In genomic region chr13:73757471-73758233, GRCh38 we compare ENCODE assay signal across 27 cellular contexts.
DNase-seq lines count a peak whose midpoint lies in the region; ATAC-seq, FAIRE-seq and TF ChIP-seq lines count a peak whose summit lies in the region.
"Had no signal": no experiment of that assay in that cellular context is flagged by ENCODE, and none has a peak within 500 bp of the region (broad histone marks: within the 10 kb centered on the region; RNA-seq: fewer than 3 reads in every experiment).

No MANE protein-coding gene starts in this region.

- TF ChIP-seq EP300 in esophagus muscularis mucosa (IDR thresholded peaks at IDR 0.05) = no peak

- H3K4me1 Mint-ChIP-seq in activated T-cell treated with anti-CD3 and anti-CD28 coated beads, Interleukin-2, amount 50 U/mL, for 4 hours (ENCODE audit: low read depth) = peaks cover 55% of the 10 kb centered on the region
- H3K4me1 Mint-ChIP-seq in IgD-negative memory B cell = peaks cover 15 to 24% (median 19%) of the 10 kb centered on the region in 3 donors
- H3K4me1 Mint-ChIP-seq in stimulated activated effector memory CD8-positive, alpha-beta T cell treated with anti-CD3 and anti-CD28 coated beads, Interleukin-12 subunit alpha, Interleukin-12 subunit beta, amount 100 ng/mL, for 72 hours = peaks cover 35% of the 10 kb centered on the region

- peaks cover 0 to 46% (median 35%) of the 10 kb centered on the region in 4 donors for H3K4me1 ChIP-seq in esophagus muscularis mucosa

- no peaks in the 10 kb centered on the region for H3K27me3 ChIP-seq in esophagus muscularis mucosa
- H3K27me3 ChIP-seq: brain microvascular endothelial cell had no signal

- H3K27ac Mint-ChIP-seq in IgD-negative memory B cell = peak overlapping the region in 2 of 3 donors; percentile 41 to 76
- H3K27ac Mint-ChIP-seq in stimulated activated effector memory CD8-positive, alpha-beta T cell treated with anti-CD3 and anti-CD28 coated beads, Interleukin-12 subunit alpha, Interleukin-12 subunit beta, amount 100 ng/mL, for 72 hours = no peak overlapping the region

- TF ChIP-seq POLR2A in esophagus muscularis mucosa (IDR thresholded peaks at IDR 0.05; ENCODE audit: low read depth) = no peak

- H3K9me3 ChIP-seq in esophagus muscularis mucosa = no peaks in the 10 kb centered on the region

- H3K36me3 Mint-ChIP-seq in activated T-cell treated with anti-CD3 and anti-CD28 coated beads, Interleukin-2, amount 50 U/mL, for 4 hours (ENCODE audit: insufficient read depth) = peaks cover 23% of the 10 kb centered on the region
- H3K36me3 Mint-ChIP-seq in IgD-negative memory B cell = no peaks in the 10 kb centered on the region
- peaks cover 11% of the 10 kb centered on the region for H3K36me3 Mint-ChIP-seq in stimulated activated effector memory CD8-positive, alpha-beta T cell treated with anti-CD3 and anti-CD28 coated beads, Interleukin-12 subunit alpha, Interleukin-12 subunit beta, amount 100 ng/mL, for 72 hours

- no peak overlapping the region for H3K4me3 ChIP-seq in esophagus muscularis mucosa

- peak; percentile 28 to 51 for ATAC-seq in activated T-cell treated with anti-CD3 and anti-CD28 coated beads, Interleukin-2, amount 50 U/mL, for 4 hours
- ATAC-seq in stimulated activated effector memory CD8-positive, alpha-beta T cell treated with anti-CD3 and anti-CD28 coated beads, Interleukin-12 subunit alpha, Interleukin-12 subunit beta, amount 100 ng/mL, for 72 hours = peak; percentile 56
- ATAC-seq: left lobe of liver had no signal

- TF ChIP-seq CTCF in esophagus muscularis mucosa (IDR thresholded peaks at IDR 0.05) = no peak

- DNase-seq in activated T-cell treated with anti-CD3 and anti-CD28 coated beads, Interleukin-2, amount 50 U/mL, for 4 hours = no peak
- DNase-seq in activated T-cell treated with anti-CD3 and anti-CD28 coated beads, Interleukin-2, amount 50 U/mL, for 48 hours = no peak
- DNase-seq in esophagus muscularis mucosa (ENCODE audit: extremely low spot score) = no peak
- no peak for DNase-seq in stimulated activated effector memory CD8-positive, alpha-beta T cell treated with anti-CD3 and anti-CD28 coated beads, Interleukin-12 subunit alpha, Interleukin-12 subunit beta, amount 100 ng/mL, for 72 hours (ENCODE audit: low spot score in 2 of 2)
- DNase-seq in frontal cortex (ENCODE audit: low spot score in 2 of 2) = no peak
- DNase-seq in GDM1 (lab: John Stamatoyannopoulos, UW) = no peak
- no peak for DNase-seq in NCI-H345 treated with DMSO at 0.1 percent for 48 hours (lab: John Stamatoyannopoulos, UW; ENCODE audit: unreplicated experiment)
- DNase-seq: activated CD4-positive, alpha-beta T cell treated with anti-CD3 and anti-CD28 coated beads for 48 hours; activated CD8-positive, alpha-beta memory T cell treated with anti-CD3 and anti-CD28 coated beads, Interleukin-2, amount 50 U/mL, for 4 hours; activated naive CD4-positive, alpha-beta T cell treated with anti-CD3 and anti-CD28 coated beads, Interleukin-2, amount 50 U/mL, for 16 hours; brain microvascular endothelial cell; DMS153; GF-D8; KBM-7; NCI-H82; nucleus accumbens; Right ventricle myocardium superior; stimulated activated CD4-positive, alpha-beta T cell treated with anti-CD3 and anti-CD28 coated beads, Interleukin-4, amount 100 ng/mL, for 24 hours; substantia nigra had no signal

- H3K27ac ChIP-seq in esophagus muscularis mucosa (replicated peaks in 1 of 4) = peak overlapping the region in 3 of 4 donors; percentile 49 to 60 (median 49)
- H3K27ac ChIP-seq: brain microvascular endothelial cell, C4-2B had no signal

- WGBS in esophagus muscularis mucosa = 71% methylated on average over 2 of the region's 2 CpGs

- H3K36me3 ChIP-seq in esophagus muscularis mucosa = no peaks in the 10 kb centered on the region

- H3K9me3 Mint-ChIP-seq in activated T-cell treated with anti-CD3 and anti-CD28 coated beads, Interleukin-2, amount 50 U/mL, for 4 hours = no peaks in the 10 kb centered on the region
- H3K9me3 Mint-ChIP-seq in IgD-negative memory B cell = no peaks in the 10 kb centered on the region
- H3K9me3 Mint-ChIP-seq in stimulated activated effector memory CD8-positive, alpha-beta T cell treated with anti-CD3 and anti-CD28 coated beads, Interleukin-12 subunit alpha, Interleukin-12 subunit beta, amount 100 ng/mL, for 72 hours = no peaks in the 10 kb centered on the region

- H3K27me3 Mint-ChIP-seq in activated T-cell treated with anti-CD3 and anti-CD28 coated beads, Interleukin-2, amount 50 U/mL, for 4 hours (ENCODE audit: low read depth) = no peaks in the 10 kb centered on the region
- H3K27me3 Mint-ChIP-seq in IgD-negative memory B cell = no peaks in the 10 kb centered on the region

- no peak for FAIRE-seq in frontal cortex (lab: Jason Lieb, UNC)
- FAIRE-seq: colon, GM12891, GM19239, H1, urothelium cell line had no signal

- H3K4me3 Mint-ChIP-seq in activated T-cell treated with anti-CD3 and anti-CD28 coated beads, Interleukin-2, amount 50 U/mL, for 4 hours = no peak overlapping the region
- H3K4me3 Mint-ChIP-seq in IgD-negative memory B cell = no peak overlapping the region
- no peak overlapping the region for H3K4me3 Mint-ChIP-seq in stimulated activated effector memory CD8-positive, alpha-beta T cell treated with anti-CD3 and anti-CD28 coated beads, Interleukin-12 subunit alpha, Interleukin-12 subunit beta, amount 100 ng/mL, for 72 hours

- intact Hi-C loops in esophagus muscularis mucosa (cut with DNase I) = loop anchor here (5.0 kb wide), 1 partner anchor 80 kb away; no protein-coding TSS in a partner anchor
